ENCODE assay signal across 1 cellular context in the genomic region with DNA sequence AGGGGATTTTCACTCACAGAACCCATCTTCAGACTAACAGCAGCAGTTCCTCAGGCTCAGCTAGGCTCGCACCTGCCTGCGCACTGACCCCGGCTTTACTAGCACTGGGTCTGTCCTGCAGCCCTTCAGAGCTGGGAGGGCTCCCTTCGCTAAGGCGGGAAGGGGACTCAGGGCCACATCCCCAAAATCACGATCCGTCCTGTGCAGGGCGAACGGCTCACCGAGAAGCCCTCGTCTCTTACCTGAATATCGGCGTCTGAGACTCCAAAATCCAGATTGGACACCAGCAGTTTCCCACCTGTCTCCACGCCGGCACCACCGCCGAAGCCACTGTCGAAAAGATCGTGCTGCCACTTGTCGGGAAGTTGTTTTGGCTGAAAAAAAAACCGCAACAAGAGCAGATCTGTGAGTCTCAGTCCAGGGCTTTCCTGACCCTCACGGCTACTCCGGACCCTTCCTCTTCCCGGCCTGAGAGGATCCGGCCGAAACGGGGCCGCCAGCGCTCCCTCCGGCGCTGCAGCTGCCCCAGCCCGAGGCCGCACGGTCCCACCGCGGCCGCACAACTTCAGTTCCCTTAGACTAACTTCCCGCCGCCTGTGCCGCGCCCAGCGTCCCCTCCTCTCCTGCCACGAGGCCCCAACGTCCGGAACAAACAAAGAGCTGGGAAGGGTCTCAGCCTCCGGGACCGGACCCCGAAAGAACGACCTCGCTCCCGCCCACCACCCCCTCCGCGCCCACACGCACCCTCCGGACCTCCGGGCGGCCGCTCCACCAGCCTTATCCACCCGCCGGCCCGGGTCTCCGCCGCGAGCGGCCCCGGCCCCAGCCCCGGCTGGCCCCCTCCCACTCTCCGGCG.
TF ChIP-seq lines count a peak whose summit lies in the region.

No MANE protein-coding gene starts in this region.

TF ChIP-seq in GM12878, 131 proteins besides CTCF, POLR2A, EP300 and RAD21:
- TF ChIP-seq RB1 (IDR thresholded peaks at IDR 0.05; ENCODE audit: borderline replicate concordance): no peak
- TF ChIP-seq ZSCAN29 (IDR thresholded peaks at IDR 0.05): no peak
- TF ChIP-seq, protein P1, sequence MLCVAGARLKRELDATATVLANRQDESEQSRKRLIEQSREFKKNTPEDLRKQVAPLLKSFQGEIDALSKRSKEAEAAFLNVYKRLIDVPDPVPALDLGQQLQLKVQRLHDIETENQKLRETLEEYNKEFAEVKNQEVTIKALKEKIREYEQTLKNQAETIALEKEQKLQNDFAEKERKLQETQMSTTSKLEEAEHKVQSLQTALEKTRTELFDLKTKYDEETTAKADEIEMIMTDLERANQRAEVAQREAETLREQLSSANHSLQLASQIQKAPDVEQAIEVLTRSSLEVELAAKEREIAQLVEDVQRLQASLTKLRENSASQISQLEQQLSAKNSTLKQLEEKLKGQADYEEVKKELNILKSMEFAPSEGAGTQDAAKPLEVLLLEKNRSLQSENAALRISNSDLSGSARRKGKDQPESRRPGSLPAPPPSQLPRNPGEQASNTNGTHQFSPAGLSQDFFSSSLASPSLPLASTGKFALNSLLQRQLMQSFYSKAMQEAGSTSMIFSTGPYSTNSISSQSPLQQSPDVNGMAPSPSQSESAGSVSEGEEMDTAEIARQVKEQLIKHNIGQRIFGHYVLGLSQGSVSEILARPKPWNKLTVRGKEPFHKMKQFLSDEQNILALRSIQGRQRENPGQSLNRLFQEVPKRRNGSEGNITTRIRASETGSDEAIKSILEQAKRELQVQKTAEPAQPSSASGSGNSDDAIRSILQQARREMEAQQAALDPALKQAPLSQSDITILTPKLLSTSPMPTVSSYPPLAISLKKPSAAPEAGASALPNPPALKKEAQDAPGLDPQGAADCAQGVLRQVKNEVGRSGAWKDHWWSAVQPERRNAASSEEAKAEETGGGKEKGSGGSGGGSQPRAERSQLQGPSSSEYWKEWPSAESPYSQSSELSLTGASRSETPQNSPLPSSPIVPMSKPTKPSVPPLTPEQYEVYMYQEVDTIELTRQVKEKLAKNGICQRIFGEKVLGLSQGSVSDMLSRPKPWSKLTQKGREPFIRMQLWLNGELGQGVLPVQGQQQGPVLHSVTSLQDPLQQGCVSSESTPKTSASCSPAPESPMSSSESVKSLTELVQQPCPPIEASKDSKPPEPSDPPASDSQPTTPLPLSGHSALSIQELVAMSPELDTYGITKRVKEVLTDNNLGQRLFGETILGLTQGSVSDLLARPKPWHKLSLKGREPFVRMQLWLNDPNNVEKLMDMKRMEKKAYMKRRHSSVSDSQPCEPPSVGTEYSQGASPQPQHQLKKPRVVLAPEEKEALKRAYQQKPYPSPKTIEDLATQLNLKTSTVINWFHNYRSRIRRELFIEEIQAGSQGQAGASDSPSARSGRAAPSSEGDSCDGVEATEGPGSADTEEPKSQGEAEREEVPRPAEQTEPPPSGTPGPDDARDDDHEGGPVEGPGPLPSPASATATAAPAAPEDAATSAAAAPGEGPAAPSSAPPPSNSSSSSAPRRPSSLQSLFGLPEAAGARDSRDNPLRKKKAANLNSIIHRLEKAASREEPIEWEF (IDR thresholded peaks at IDR 0.05; ENCODE audit: insufficient replicate concordance, low read depth, low read length): no peak
- TF ChIP-seq MXI1 (IDR thresholded peaks at IDR 0.05; ENCODE audit: low read depth, low read length): 0 out of 2 replicates have a peak, but pooled peaks have one; percentile 12
- TF ChIP-seq ZNF207 (IDR thresholded peaks at IDR 0.05; ENCODE audit: borderline replicate concordance): no peak
- no peak for TF ChIP-seq MEF2A (IDR thresholded peaks at IDR 0.05; ENCODE audit: insufficient read depth, low read depth, low read length)
- TF ChIP-seq BACH1 (IDR thresholded peaks at IDR 0.05; ENCODE audit: borderline replicate concordance): 0 out of 2 replicates have a peak, but pooled peaks have one; percentile 24
- no peak for TF ChIP-seq CBX3 (IDR thresholded peaks at IDR 0.05; ENCODE audit: borderline replicate concordance, low read depth)
- TF ChIP-seq JUNB (IDR thresholded peaks at IDR 0.05): no peak
- peak; percentile 40; the same call in 1 of the 2 replicates for TF ChIP-seq RUNX3 (IDR thresholded peaks at IDR 0.05; ENCODE audit: low read length)
- TF ChIP-seq EED (IDR thresholded peaks at IDR 0.05; ENCODE audit: low read depth): no peak
- TF ChIP-seq, protein P2, sequence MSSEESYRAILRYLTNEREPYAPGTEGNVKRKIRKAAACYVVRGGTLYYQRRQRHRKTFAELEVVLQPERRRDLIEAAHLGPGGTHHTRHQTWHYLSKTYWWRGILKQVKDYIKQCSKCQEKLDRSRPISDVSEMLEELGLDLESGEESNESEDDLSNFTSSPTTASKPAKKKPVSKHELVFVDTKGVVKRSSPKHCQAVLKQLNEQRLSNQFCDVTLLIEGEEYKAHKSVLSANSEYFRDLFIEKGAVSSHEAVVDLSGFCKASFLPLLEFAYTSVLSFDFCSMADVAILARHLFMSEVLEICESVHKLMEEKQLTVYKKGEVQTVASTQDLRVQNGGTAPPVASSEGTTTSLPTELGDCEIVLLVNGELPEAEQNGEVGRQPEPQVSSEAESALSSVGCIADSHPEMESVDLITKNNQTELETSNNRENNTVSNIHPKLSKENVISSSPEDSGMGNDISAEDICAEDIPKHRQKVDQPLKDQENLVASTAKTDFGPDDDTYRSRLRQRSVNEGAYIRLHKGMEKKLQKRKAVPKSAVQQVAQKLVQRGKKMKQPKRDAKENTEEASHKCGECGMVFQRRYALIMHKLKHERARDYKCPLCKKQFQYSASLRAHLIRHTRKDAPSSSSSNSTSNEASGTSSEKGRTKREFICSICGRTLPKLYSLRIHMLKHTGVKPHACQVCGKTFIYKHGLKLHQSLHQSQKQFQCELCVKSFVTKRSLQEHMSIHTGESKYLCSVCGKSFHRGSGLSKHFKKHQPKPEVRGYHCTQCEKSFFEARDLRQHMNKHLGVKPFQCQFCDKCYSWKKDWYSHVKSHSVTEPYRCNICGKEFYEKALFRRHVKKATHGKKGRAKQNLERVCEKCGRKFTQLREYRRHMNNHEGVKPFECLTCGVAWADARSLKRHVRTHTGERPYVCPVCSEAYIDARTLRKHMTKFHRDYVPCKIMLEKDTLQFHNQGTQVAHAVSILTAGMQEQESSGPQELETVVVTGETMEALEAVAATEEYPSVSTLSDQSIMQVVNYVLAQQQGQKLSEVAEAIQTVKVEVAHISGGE (CRISPR knock-in tag; IDR thresholded peaks at IDR 0.05): 0 out of 2 replicates have a peak, but pooled peaks have one; percentile 32
